1 cellular context compared by ENCODE assay signal in genomic region chr1:14952626-14953314, GRCh38.
TF ChIP-seq lines count a peak whose summit lies in the region.

No MANE protein-coding gene starts in this region.

TF ChIP-seq in endothelial cell of umbilical vein, 7 proteins besides CTCF, POLR2A, EP300 and RAD21:
- TF ChIP-seq JUN (IDR thresholded peaks at IDR 0.05; ENCODE audit: borderline replicate concordance, insufficient read depth, insufficient read length, low read depth) (no peak), POLR2AphosphoS5 (IDR thresholded peaks at IDR 0.05; ENCODE audit: insufficient read depth, low read depth, low read length) (no peak), FOS (IDR thresholded peaks at IDR 0.05; ENCODE audit: borderline replicate concordance, insufficient read depth, low read length) (no peak), MAX (IDR thresholded peaks at IDR 0.05; ENCODE audit: insufficient read depth, insufficient read length) (no peak), MYC (IDR thresholded peaks at IDR 0.05; ENCODE audit: low read depth, low read length) (no peak), EZH2 (IDR thresholded peaks at IDR 0.05; ENCODE audit: borderline replicate concordance, low read depth, low read length, severe bottlenecking) (no peak), GATA2 (IDR thresholded peaks at IDR 0.05; ENCODE audit: insufficient read depth, insufficient read length, low read depth, low read length) (no peak)
